ENCODE assay signal across 8 cellular contexts in genomic region chr5:42057254-42057690, GRCh38.
DNase-seq lines count a peak whose midpoint lies in the region; ATAC-seq lines count a peak whose summit lies in the region.

No MANE protein-coding gene starts in this region.

- H3K36me3 Mint-ChIP-seq in activated naive CD4-positive, alpha-beta T cell treated with anti-CD3 and anti-CD28 coated beads for 36 hours (ENCODE audit: low read depth) = no peaks in the 10 kb centered on the region

- H3K9me3 Mint-ChIP-seq in activated naive CD4-positive, alpha-beta T cell treated with anti-CD3 and anti-CD28 coated beads for 36 hours = no peaks in the 10 kb centered on the region

- H3K4me3 Mint-ChIP-seq in activated naive CD4-positive, alpha-beta T cell treated with anti-CD3 and anti-CD28 coated beads for 36 hours = no peak overlapping the region

- peak; percentile 61 for DNase-seq in GM03348 (ENCODE audit: low spot score)
- peak; percentile 51 for DNase-seq in HuH-7 (ENCODE audit: low spot score)
- DNase-seq in SHP77 (lab: John Stamatoyannopoulos, UW) = peak; percentile 62 to 73
- peak; percentile 69 for DNase-seq in activated naive CD4-positive, alpha-beta T cell treated with anti-CD3 and anti-CD28 coated beads for 36 hours
- DNase-seq in left ventricle myocardium superior = peak; percentile 27
- peak; percentile 61 for DNase-seq in stimulated activated CD4-positive, alpha-beta T cell treated with anti-CD3 and anti-CD28 coated beads, Interleukin-15, amount 100 ng/mL, for 24 hours
- DNase-seq in MV-4-11 (lab: John Stamatoyannopoulos, UW) = no peak

- no peaks in the 10 kb centered on the region for H3K27me3 Mint-ChIP-seq in activated naive CD4-positive, alpha-beta T cell treated with anti-CD3 and anti-CD28 coated beads for 36 hours (ENCODE audit: low read depth)

- CTCF ChIA-PET in activated naive CD4-positive, alpha-beta T cell treated with anti-CD3 and anti-CD28 coated beads for 36 hours (lab: Charles Lee) = interaction anchor here (0.6 to 3.6 kb wide), 27 partner anchors 9 to 711 kb away, joined by 3 to 68 read pairs (median 4); no protein-coding TSS in a partner anchor

- no peak overlapping the region for H3K27ac Mint-ChIP-seq in activated naive CD4-positive, alpha-beta T cell treated with anti-CD3 and anti-CD28 coated beads for 36 hours

- H3K4me1 Mint-ChIP-seq in activated naive CD4-positive, alpha-beta T cell treated with anti-CD3 and anti-CD28 coated beads for 36 hours (ENCODE audit: low read depth) = no peaks in the 10 kb centered on the region

- ATAC-seq in GM21619 (IDR thresholded peaks at IDR 0.05; ENCODE audit: unreplicated experiment) (peak; percentile 92), left ventricle myocardium superior (peak; percentile 32)

- intact Hi-C loops in activated naive CD4-positive, alpha-beta T cell treated with anti-CD3 and anti-CD28 coated beads for 36 hours (cut with micrococcal nuclease) = loop anchor here (1.0 to 5.0 kb wide), 7 partner anchors 50 to 1155 kb away; partner anchors contain the start of gene FBXO4
- intact Hi-C loops in left ventricle myocardium superior (cut with micrococcal nuclease) = loop anchor here (5.0 kb wide), 1 partner anchor 200 kb away; no protein-coding TSS in a partner anchor
